Comparison of ENCODE assay signal across 17 cellular contexts in genomic region chr4:81736324-81736723, GRCh38.
"Had no signal": no experiment of that assay in that cellular context is flagged by ENCODE, and none has a peak within 500 bp of the region (broad histone marks: within the 10 kb centered on the region; RNA-seq: fewer than 3 reads in every experiment).

No MANE protein-coding gene starts in this region.

- H3K4me3 ChIP-seq: ascending aorta, lung, prostate gland, right atrium auricular region, skin epidermis, tibial nerve had no signal

- H3K27me3 ChIP-seq: ascending aorta, right atrium auricular region, tibial nerve had no signal

- H3K36me3 ChIP-seq: ascending aorta, prostate gland, right atrium auricular region, tibial nerve had no signal

- H3K4me1 ChIP-seq: ascending aorta, prostate gland, right atrium auricular region, tibial nerve had no signal

- ATAC-seq: activated T-cell treated with anti-CD3 and anti-CD28 coated beads, Interleukin-2, amount 50 U/mL, for 72 hours; left colon had no signal

- FAIRE-seq: endothelial cell of umbilical vein had no signal

- H3K9me3 ChIP-seq: ascending aorta, prostate gland, right atrium auricular region, tibial nerve had no signal

- DNase-seq: activated CD4-positive, alpha-beta T cell treated with anti-CD3 and anti-CD28 coated beads for 1 hour; activated gamma-delta T cell; activated T-cell treated with anti-CD3 and anti-CD28 coated beads, Interleukin-2, amount 50 U/mL, for 72 hours; cerebellar nuclear complex; effector CD8-positive, alpha-beta T cell; foreskin melanocyte; glutamatergic neuron; hippocampal formation; islet precursor cell; left colon had no signal

- H3K27ac ChIP-seq: ascending aorta, prostate gland, right atrium auricular region, skin epidermis, tibial nerve had no signal
